ENCODE assay signal across 11 cellular contexts in the genomic region with DNA sequence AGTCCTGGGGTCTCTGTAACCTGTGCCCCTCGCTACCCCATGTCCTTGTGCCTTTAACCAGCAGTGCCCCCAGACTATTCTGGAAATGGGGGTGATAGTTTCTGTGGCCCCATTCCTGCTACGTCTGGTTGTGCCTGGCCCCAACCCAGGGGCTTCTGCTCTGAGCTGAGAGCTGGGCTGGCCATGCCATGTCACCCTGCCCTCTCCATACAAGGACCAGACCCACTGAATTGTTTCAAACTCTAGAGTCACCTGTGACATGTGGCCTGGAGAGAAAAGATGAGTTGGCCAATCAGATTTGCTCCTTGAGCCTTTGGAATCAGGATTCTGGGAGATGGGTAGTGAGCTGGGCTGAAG.
DNase-seq lines count a peak whose midpoint lies in the region; ATAC-seq, FAIRE-seq and TF ChIP-seq lines count a peak whose summit lies in the region.
"Had no signal": no experiment of that assay in that cellular context is flagged by ENCODE, and none has a peak within 500 bp of the region (broad histone marks: within the 10 kb centered on the region; RNA-seq: fewer than 3 reads in every experiment).

No MANE protein-coding gene starts in this region.

- H3K9me3 Mint-ChIP-seq in stimulated activated naive CD8-positive, alpha-beta T cell treated with anti-CD3 and anti-CD28 coated beads, Interleukin-15, Interleukin-2, amounts not matched to agents 100 ng/mL and 50 ng/mL, for 24 hours: peaks cover 5% of the 10 kb centered on the region

- intact Hi-C loops in GM12878 (cut with micrococcal nuclease; ENCODE audit: unreplicated experiment): no loop called here

- ATAC-seq in stimulated activated naive CD8-positive, alpha-beta T cell treated with anti-CD3 and anti-CD28 coated beads, Interleukin-15, Interleukin-2, amounts not matched to agents 100 U/mL and 50 U/mL, for 24 hours: no peak
- no peak for ATAC-seq in GM12878
- ATAC-seq in GM18520 (IDR thresholded peaks at IDR 0.05; ENCODE audit: unreplicated experiment): no peak

- SMC1A ChIA-PET in GM12878 (lab: Charles Lee; ENCODE audit: uncharacterized antibody, unreplicated experiment): interaction anchor here (1.6 kb wide), 1 partner anchor 10 kb away, joined by 8 read pairs; no protein-coding TSS in a partner anchor

- H3K4me2 ChIP-seq in GM12878 (ENCODE audit: control insufficient read depth, insufficient read depth): peak overlapping the region; percentile 30; the same call in 1 of the 2 replicates

- H3K27me3 Mint-ChIP-seq in stimulated activated naive CD8-positive, alpha-beta T cell treated with anti-CD3 and anti-CD28 coated beads, Interleukin-15, Interleukin-2, amounts not matched to agents 100 ng/mL and 50 ng/mL, for 24 hours: peaks cover 12% of the 10 kb centered on the region

- peak overlapping the region; percentile 96 for H3K27ac Mint-ChIP-seq in stimulated activated naive CD8-positive, alpha-beta T cell treated with anti-CD3 and anti-CD28 coated beads, Interleukin-15, Interleukin-2, amounts not matched to agents 100 ng/mL and 50 ng/mL, for 24 hours

- H3K4me1 Mint-ChIP-seq in stimulated activated naive CD8-positive, alpha-beta T cell treated with anti-CD3 and anti-CD28 coated beads, Interleukin-15, Interleukin-2, amounts not matched to agents 100 ng/mL and 50 ng/mL, for 24 hours (ENCODE audit: low read depth): peaks cover 77% of the 10 kb centered on the region

- POLR2A ChIA-PET in GM12878 (lab: Charles Lee): no interaction called here

- H3K9me3 ChIP-seq in GM12878 (replicated peaks; ENCODE audit: control insufficient read depth, insufficient read depth, low read length): no peaks in the 10 kb centered on the region
- H3K9me3 ChIP-seq in muscle layer of duodenum (ENCODE audit: control insufficient read depth in 1 of 2, low read length in 2 of 2): no peaks in the 10 kb centered on the region
- H3K9me3 ChIP-seq: ovary had no signal

- peaks cover 21% of the 10 kb centered on the region for H3K79me2 ChIP-seq in GM12878 (ENCODE audit: control insufficient read depth, insufficient read depth, low read length)

- TF ChIP-seq POLR2A in GM12878 (IDR thresholded peaks at IDR 0.05; ENCODE audit: low read depth, low read length): no peak

- peaks cover 19% of the 10 kb centered on the region for H4K20me1 ChIP-seq in GM12878 (ENCODE audit: control insufficient read depth, insufficient read depth)

- H3K4me1 ChIP-seq in GM12878 (ENCODE audit: control insufficient read depth, insufficient read depth, low read length): peaks cover 49% of the 10 kb centered on the region
- H3K4me1 ChIP-seq in muscle layer of duodenum (ENCODE audit: control insufficient read depth in 1 of 2, insufficient read depth in 2 of 2, low read length in 2 of 2): peaks cover 22 to 39% of the 10 kb centered on the region in 2 donors

- TF ChIP-seq RAD21 in GM12878 (IDR thresholded peaks at IDR 0.05; ENCODE audit: insufficient read depth, low read depth, low read length): no peak

- CTCF ChIA-PET in GM12878 (lab: Yijun Ruan, JAX): interaction anchor here (1.3 to 1.5 kb wide), 3 partner anchors 9 to 109 kb away, joined by 3 to 6 read pairs (median 4); a partner anchor contains a TSS

- RAD21 ChIA-PET in GM12878 (lab: Charles Lee; ENCODE audit: unreplicated experiment): interaction anchor here (1.6 kb wide), 1 partner anchor 9 kb away, joined by 6 read pairs; no protein-coding TSS in a partner anchor

- H3K36me3 Mint-ChIP-seq in stimulated activated naive CD8-positive, alpha-beta T cell treated with anti-CD3 and anti-CD28 coated beads, Interleukin-15, Interleukin-2, amounts not matched to agents 100 ng/mL and 50 ng/mL, for 24 hours (ENCODE audit: low read depth): peaks cover 6% of the 10 kb centered on the region

- no peak overlapping the region for H3K9ac ChIP-seq in GM12878 (ENCODE audit: control insufficient read depth, insufficient read depth, low read length)

- H2AFZ ChIP-seq in GM12878 (ENCODE audit: control insufficient read depth, low read depth, low read length): no peak overlapping the region

- FAIRE-seq in GM12878 (lab: Jason Lieb, UNC): no peak
- FAIRE-seq: HTR-8/SVneo had no signal

- no peak for TF ChIP-seq EP300 in GM12878 (IDR thresholded peaks at IDR 0.05; ENCODE audit: borderline replicate concordance in 1 of 2, control insufficient read depth in 1 of 2, low read depth in 2 of 2, low read length in 2 of 2)

- no peaks in the 10 kb centered on the region; a peak in 2 of 4 replicates for H3K36me3 ChIP-seq in GM12878 (ENCODE audit: control insufficient read depth in 2 of 2, insufficient read depth in 2 of 2, low read length in 1 of 2)
- H3K36me3 ChIP-seq in muscle layer of duodenum (ENCODE audit: control insufficient read depth in 1 of 2, insufficient read depth in 2 of 2, low read length in 2 of 2): peaks cover 0 to 3% of the 10 kb centered on the region in 2 donors
- H3K36me3 ChIP-seq: ovary had no signal

- no peaks in the 10 kb centered on the region for H3K27me3 ChIP-seq in GM12878 (replicated peaks in 1 of 2; ENCODE audit: control insufficient read depth in 2 of 2, insufficient read depth in 2 of 2, low read length in 1 of 2)
- H3K27me3 ChIP-seq in muscle layer of duodenum (ENCODE audit: low read depth, low read length): no peaks in the 10 kb centered on the region
- H3K27me3 ChIP-seq: ovary had no signal

- no peak overlapping the region for H3K4me3 ChIP-seq in GM12878
- no peak overlapping the region for H3K4me3 ChIP-seq in muscle layer of duodenum (ENCODE audit: low read depth in 1 of 2, low read length in 2 of 2)
- H3K4me3 ChIP-seq: ovary had no signal

- TF ChIP-seq CTCF in GM12878 (IDR thresholded peaks at IDR 0.05 in 2 of 3, conservative IDR thresholded peaks at IDR 0.05 in 1 of 3; ENCODE audit: control insufficient read depth in 2 of 3, extremely low read depth in 1 of 3, insufficient read depth in 1 of 3, low read depth in 3 of 3, low read length in 3 of 3): no peak

- WGBS in GM12878 (ENCODE audit: insufficient coverage, insufficient replicate concordance, low lambda C conversion rate, missing lambda C conversion rate): 80% methylated on average over 2 of the region's 2 CpGs

- BruUV-seq in GM12878 (replicated peaks; lab: Mats Ljungman, UMichigan): no TSS peak

- H3K27ac ChIP-seq in GM12878 (ENCODE audit: control insufficient read depth, insufficient read depth): peak overlapping the region; percentile 34; the same call in 1 of the 2 replicates
- peak overlapping the region; percentile 52 for H3K27ac ChIP-seq in muscle layer of duodenum (ENCODE audit: low read length)

- DNase-seq in stimulated activated naive CD8-positive, alpha-beta T cell treated with anti-CD3 and anti-CD28 coated beads, Interleukin-15, Interleukin-2, amounts not matched to agents 100 U/mL and 50 U/mL, for 24 hours: no peak
- no peak for DNase-seq in GM12878 (ENCODE audit: low read depth, low spot score)
- no peak for DNase-seq in NCI-H2107 treated with DMSO at 0.1 percent for 48 hours (lab: John Stamatoyannopoulos, UW; ENCODE audit: unreplicated experiment)
- DNase-seq in HT-29 (ENCODE audit: low spot score): no peak
- DNase-seq in effector CD4-positive, alpha-beta T cell: no peak
- DNase-seq: NCI-H187 treated with DMSO at 0.1 percent for 48 hours, ovary had no signal

- in situ Hi-C loops in GM12878 (cut with MboI): no loop called here

- H3K4me3 Mint-ChIP-seq in stimulated activated naive CD8-positive, alpha-beta T cell treated with anti-CD3 and anti-CD28 coated beads, Interleukin-15, Interleukin-2, amounts not matched to agents 100 ng/mL and 50 ng/mL, for 24 hours: peak overlapping the region; percentile 65

TF ChIP-seq in GM12878, 131 proteins besides CTCF, POLR2A, EP300 and RAD21:
- 0 out of 2 replicates have a peak, but pooled peaks have one; percentile 4 for TF ChIP-seq CBFB (IDR thresholded peaks at IDR 0.05; ENCODE audit: low read depth)
- TF ChIP-seq, protein P1, sequence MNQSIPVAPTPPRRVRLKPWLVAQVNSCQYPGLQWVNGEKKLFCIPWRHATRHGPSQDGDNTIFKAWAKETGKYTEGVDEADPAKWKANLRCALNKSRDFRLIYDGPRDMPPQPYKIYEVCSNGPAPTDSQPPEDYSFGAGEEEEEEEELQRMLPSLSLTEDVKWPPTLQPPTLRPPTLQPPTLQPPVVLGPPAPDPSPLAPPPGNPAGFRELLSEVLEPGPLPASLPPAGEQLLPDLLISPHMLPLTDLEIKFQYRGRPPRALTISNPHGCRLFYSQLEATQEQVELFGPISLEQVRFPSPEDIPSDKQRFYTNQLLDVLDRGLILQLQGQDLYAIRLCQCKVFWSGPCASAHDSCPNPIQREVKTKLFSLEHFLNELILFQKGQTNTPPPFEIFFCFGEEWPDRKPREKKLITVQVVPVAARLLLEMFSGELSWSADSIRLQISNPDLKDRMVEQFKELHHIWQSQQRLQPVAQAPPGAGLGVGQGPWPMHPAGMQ (IDR thresholded peaks at IDR 0.05; ENCODE audit: borderline replicate concordance): no peak
- no peak for TF ChIP-seq SMAD1 (IDR thresholded peaks at IDR 0.05; ENCODE audit: low read depth, partially characterized antibody)
- no peak for TF ChIP-seq NFXL1 (IDR thresholded peaks at IDR 0.05; ENCODE audit: borderline replicate concordance)
- no peak for TF ChIP-seq ZNF384 (IDR thresholded peaks at IDR 0.05; ENCODE audit: borderline replicate concordance, low read depth, low read length)
- TF ChIP-seq CREB1 (IDR thresholded peaks at IDR 0.05; ENCODE audit: low read depth): no peak
- TF ChIP-seq, protein P2, sequence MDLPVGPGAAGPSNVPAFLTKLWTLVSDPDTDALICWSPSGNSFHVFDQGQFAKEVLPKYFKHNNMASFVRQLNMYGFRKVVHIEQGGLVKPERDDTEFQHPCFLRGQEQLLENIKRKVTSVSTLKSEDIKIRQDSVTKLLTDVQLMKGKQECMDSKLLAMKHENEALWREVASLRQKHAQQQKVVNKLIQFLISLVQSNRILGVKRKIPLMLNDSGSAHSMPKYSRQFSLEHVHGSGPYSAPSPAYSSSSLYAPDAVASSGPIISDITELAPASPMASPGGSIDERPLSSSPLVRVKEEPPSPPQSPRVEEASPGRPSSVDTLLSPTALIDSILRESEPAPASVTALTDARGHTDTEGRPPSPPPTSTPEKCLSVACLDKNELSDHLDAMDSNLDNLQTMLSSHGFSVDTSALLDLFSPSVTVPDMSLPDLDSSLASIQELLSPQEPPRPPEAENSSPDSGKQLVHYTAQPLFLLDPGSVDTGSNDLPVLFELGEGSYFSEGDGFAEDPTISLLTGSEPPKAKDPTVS (IDR thresholded peaks at IDR 0.05; ENCODE audit: low read depth, low read length): no peak
- TF ChIP-seq YY1 (IDR thresholded peaks at IDR 0.05; ENCODE audit: low read depth, low read length): no peak
